Comparison of ENCODE assay signal across 27 cellular contexts in the genomic region with DNA sequence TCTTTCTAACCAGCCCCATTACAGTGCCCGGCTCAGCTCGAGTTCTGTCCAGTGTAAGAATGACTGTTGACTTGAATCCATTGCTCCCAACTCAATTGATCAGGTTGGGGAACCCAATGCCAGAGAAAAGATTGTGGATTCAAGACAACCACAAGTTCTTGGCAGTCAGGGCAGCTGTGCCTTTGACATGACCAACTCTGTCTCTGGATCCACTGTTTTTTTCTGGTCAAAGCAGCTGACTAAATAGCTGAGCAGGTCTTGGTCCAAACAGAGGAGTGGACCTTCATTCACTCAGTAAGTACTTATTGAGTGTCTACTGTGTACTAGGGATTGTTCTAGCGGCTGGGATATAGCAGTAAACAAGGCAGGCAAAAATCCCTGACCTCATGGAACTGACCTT. TPM values are rescaled to one million over a fixed set of nuclear protein-coding genes. Genes with fewer than 3 reads are reported as not detected.
"Had no signal": no experiment of that assay in that cellular context is flagged by ENCODE, and none has a peak within 500 bp of the region (broad histone marks: within the 10 kb centered on the region; RNA-seq: fewer than 3 reads in every experiment).

No MANE protein-coding gene starts in this region.

- FAIRE-seq: frontal cortex had no signal

- H3K4me3 ChIP-seq: body of pancreas had no signal

- H2AFZ ChIP-seq: parathyroid adenoma had no signal

- ATAC-seq: activated T-cell treated with anti-CD3 and anti-CD28 coated beads, Interleukin-2, amount 50 U/mL, for 72 hours; body of pancreas; left ventricle myocardium superior; natural killer cell treated with Interleukin-12 subunit alpha and Interleukin-12 subunit beta and Interleukin-15 and Interleukin-18, amount 100 ng/mL, for 72 hours; right cardiac atrium; WTC11 had no signal

- H3K27ac ChIP-seq: body of pancreas, parathyroid adenoma had no signal

- H3K79me2 ChIP-seq: parathyroid adenoma had no signal

- DNase-seq: activated CD4-positive, alpha-beta memory T cell treated with anti-CD3 and anti-CD28 coated beads for 36 hours; activated CD4-positive, alpha-beta T cell treated with anti-CD3 and anti-CD28 coated beads for 4 hours; activated effector memory CD4-positive, alpha-beta T cell treated with Interleukin-2 at 50 U/mL for 16 hours; activated naive CD4-positive, alpha-beta T cell treated with anti-CD3 and anti-CD28 coated beads for 36 hours; activated naive CD8-positive, alpha-beta T cell treated with anti-CD3 and anti-CD28 coated beads, Interleukin-2, amount 10 ng/mL, durations not matched to agents 7 days and 5 days; activated T-cell treated with anti-CD3 and anti-CD28 coated beads, Interleukin-2, amount 50 U/mL, for 72 hours; amygdala; body of pancreas; effector CD4-positive, alpha-beta T cell; head of caudate nucleus; hypothalamus; mammary epithelial cell; right cardiac atrium; stimulated activated CD4-positive, alpha-beta T cell treated with anti-CD3 and anti-CD28 coated beads, Interleukin-12 subunit alpha, Interleukin-12 subunit beta, amount 100 ng/mL, for 4 hours; stimulated activated CD4-positive, alpha-beta T cell treated with anti-CD3 and anti-CD28 coated beads, Interleukin-4, amount 100 ng/mL, for 4 hours; substantia nigra; T-helper 9 cell; trophoblast cell had no signal

- H3K9ac ChIP-seq: parathyroid adenoma had no signal

- H3K27me3 ChIP-seq: body of pancreas had no signal

- H3K9me3 ChIP-seq: body of pancreas had no signal

RNA-seq across cellular contexts. Expression of a gene that starts 6.3 kb away (rescaled TPM):
- total RNA-seq: activated CD4-positive, alpha-beta memory T cell treated with anti-CD3 and anti-CD28 coated beads for 36 hours; activated naive CD4-positive, alpha-beta T cell treated with anti-CD3 and anti-CD28 coated beads for 36 hours; activated naive CD8-positive, alpha-beta T cell treated with anti-CD3 and anti-CD28 coated beads, Interleukin-2, amount 10 ng/mL, durations not matched to agents 7 days and 5 days; activated T-cell treated with anti-CD3 and anti-CD28 coated beads, Interleukin-2, amount 50 U/mL, for 72 hours; mammary epithelial cell; natural killer cell treated with Interleukin-12 subunit alpha and Interleukin-12 subunit beta and Interleukin-15 and Interleukin-18, amount 100 ng/mL, for 72 hours had no signal
- polyA plus RNA-seq: mammary epithelial cell had no signal

RNA-seq across cellular contexts. Expression of a gene that starts 53.3 kb away (rescaled TPM):
- total RNA-seq: chondrocyte, frontal cortex, mammary epithelial cell, mesothelial cell of epicardium, pulmonary artery endothelial cell, skeletal muscle tissue, WTC11 had no signal
- polyA plus RNA-seq: mammary epithelial cell had no signal
